ENCODE assay signal across 23 cellular contexts in genomic region chr21:36063375-36064084, GRCh38.
"Had no signal": no experiment of that assay in that cellular context is flagged by ENCODE, and none has a peak within 500 bp of the region (broad histone marks: within the 10 kb centered on the region; RNA-seq: fewer than 3 reads in every experiment).

No MANE protein-coding gene starts in this region.

- H3K27me3 Mint-ChIP-seq: activated B cell treated with CpG ODN at 0.5 μM for 24 hours; activated CD4-positive, alpha-beta T cell treated with anti-CD3 and anti-CD28 coated beads for 36 hours; stimulated activated naive CD8-positive, alpha-beta T cell treated with anti-CD3 and anti-CD28 coated beads, Interleukin-15, Interleukin-2, amounts not matched to agents 100 ng/mL and 50 ng/mL, for 24 hours had no signal

- H3K9ac ChIP-seq: neural progenitor cell had no signal

- H2AFZ ChIP-seq: neural progenitor cell had no signal

- H3K9me3 Mint-ChIP-seq: immature natural killer cell; stimulated activated naive CD8-positive, alpha-beta T cell treated with anti-CD3 and anti-CD28 coated beads, Interleukin-15, Interleukin-2, amounts not matched to agents 100 ng/mL and 50 ng/mL, for 24 hours; T-helper 1 cell treated with Interleukin-12 subunit alpha and Interleukin-12 subunit beta and Interleukin-4 antibody, amounts not matched to agents 30 μg/mL and 1 μg/mL, for 36 hours had no signal

- H3K4me2 ChIP-seq: neural progenitor cell had no signal

- ATAC-seq: activated CD4-positive, alpha-beta T cell treated with anti-CD3 and anti-CD28 coated beads for 36 hours; body of pancreas; foreskin keratinocyte; left lung; psoas muscle had no signal

- H3K4me3 Mint-ChIP-seq: activated B cell treated with CpG ODN at 0.5 μM for 24 hours; activated CD4-positive, alpha-beta T cell treated with anti-CD3 and anti-CD28 coated beads for 36 hours; stimulated activated naive CD8-positive, alpha-beta T cell treated with anti-CD3 and anti-CD28 coated beads, Interleukin-15, Interleukin-2, amounts not matched to agents 100 ng/mL and 50 ng/mL, for 24 hours had no signal

- H3K4me3 ChIP-seq: body of pancreas, left lung, neural progenitor cell, ovary, psoas muscle, right atrium auricular region, thyroid gland had no signal

- H3K36me3 ChIP-seq: neural progenitor cell, ovary, right atrium auricular region, thyroid gland had no signal

- DNase-seq: activated B cell treated with CpG ODN at 0.5 μM for 24 hours; activated CD4-positive, alpha-beta T cell treated with anti-CD3 and anti-CD28 coated beads for 36 hours; activated CD4-positive, alpha-beta T cell treated with anti-CD3 and anti-CD28 coated beads, Interleukin-2, amount 50 U/mL, for 48 hours; activated naive CD4-positive, alpha-beta T cell treated with Interleukin-2 at 50 U/mL for 16 hours; activated T-cell treated with anti-CD3 and anti-CD28 coated beads, Interleukin-2, amount 50 U/mL, for 48 hours; anterior cingulate cortex; body of pancreas; effector CD4-positive, alpha-beta T cell; foreskin keratinocyte; immature natural killer cell; left lung; mammary epithelial cell; midbrain; ovary; psoas muscle; stimulated activated CD4-positive, alpha-beta T cell treated with anti-CD3 and anti-CD28 coated beads, Interleukin-12 subunit alpha, Interleukin-12 subunit beta, amount 100 ng/mL, for 4 hours; stimulated activated CD4-positive, alpha-beta T cell treated with anti-CD3 and anti-CD28 coated beads, Interleukin-4, amount 100 ng/mL, for 4 hours; substantia nigra; thyroid gland had no signal

- H3K27me3 ChIP-seq: body of pancreas, foreskin keratinocyte, left lung, neural progenitor cell, ovary, right atrium auricular region, thyroid gland had no signal

- H3K27ac ChIP-seq: body of pancreas, foreskin keratinocyte, left lung, neural progenitor cell, ovary, psoas muscle, right atrium auricular region, thyroid gland had no signal

- H3K9me3 ChIP-seq: body of pancreas, left lung, ovary, psoas muscle, right atrium auricular region, thyroid gland had no signal

- H3K27ac Mint-ChIP-seq: activated B cell treated with CpG ODN at 0.5 μM for 24 hours; immature natural killer cell; stimulated activated naive CD8-positive, alpha-beta T cell treated with anti-CD3 and anti-CD28 coated beads, Interleukin-15, Interleukin-2, amounts not matched to agents 100 ng/mL and 50 ng/mL, for 24 hours; T-helper 1 cell treated with Interleukin-12 subunit alpha and Interleukin-12 subunit beta and Interleukin-4 antibody, amounts not matched to agents 30 μg/mL and 1 μg/mL, for 36 hours had no signal
